8 cellular contexts compared by ENCODE assay signal in genomic region chr20:10217517-10218410, GRCh38. TPM values are rescaled to one million over a fixed set of nuclear protein-coding genes. Genes with fewer than 3 reads are reported as not detected.
DNase-seq lines count a peak whose midpoint lies in the region; ATAC-seq, FAIRE-seq and TF ChIP-seq lines count a peak whose summit lies in the region.

No MANE protein-coding gene starts in this region.

- POLR2A ChIA-PET in activated CD8-positive, alpha-beta T cell treated with anti-CD3 and anti-CD28 coated beads for 36 hours (lab: Charles Lee) = no interaction called here
- POLR2A ChIA-PET in activated CD8-positive, alpha-beta T cell treated with anti-CD3 and anti-CD28 coated beads, Interleukin-2, amount 10 ng/mL, durations not matched to agents 7 days and 5 days (lab: Charles Lee) = no interaction called here

- peak; percentile 71 for ATAC-seq in activated CD8-positive, alpha-beta T cell treated with anti-CD3 and anti-CD28 coated beads for 36 hours
- ATAC-seq in activated CD8-positive, alpha-beta T cell treated with anti-CD3 and anti-CD28 coated beads, Interleukin-2, amount 10 ng/mL, durations not matched to agents 7 days and 5 days = no peak
- no peak for ATAC-seq in HG03378 (IDR thresholded peaks at IDR 0.05; ENCODE audit: unreplicated experiment)

- H3K27me3 ChIP-seq in bronchial epithelial cell (ENCODE audit: control insufficient read depth, insufficient read depth, low read length) (peaks cover 5% of the 10 kb centered on the region), kidney epithelial cell (ENCODE audit: control insufficient read depth, insufficient read depth, low read length) (no peaks in the 10 kb centered on the region)

- H3K36me3 Mint-ChIP-seq in activated CD8-positive, alpha-beta T cell treated with anti-CD3 and anti-CD28 coated beads for 36 hours (ENCODE audit: low read depth) = peaks cover 7% of the 10 kb centered on the region
- H3K36me3 Mint-ChIP-seq in activated CD8-positive, alpha-beta T cell treated with anti-CD3 and anti-CD28 coated beads, Interleukin-2, amount 10 ng/mL, durations not matched to agents 7 days and 5 days (ENCODE audit: low read depth) = no peaks in the 10 kb centered on the region

- peaks cover 36% of the 10 kb centered on the region for H3K27me3 Mint-ChIP-seq in activated CD8-positive, alpha-beta T cell treated with anti-CD3 and anti-CD28 coated beads for 36 hours
- H3K27me3 Mint-ChIP-seq in activated CD8-positive, alpha-beta T cell treated with anti-CD3 and anti-CD28 coated beads, Interleukin-2, amount 10 ng/mL, durations not matched to agents 7 days and 5 days (ENCODE audit: low read depth) = peaks cover 16% of the 10 kb centered on the region

- peaks cover 13% of the 10 kb centered on the region for H3K4me1 Mint-ChIP-seq in activated CD8-positive, alpha-beta T cell treated with anti-CD3 and anti-CD28 coated beads for 36 hours (ENCODE audit: low read depth)
- H3K4me1 Mint-ChIP-seq in activated CD8-positive, alpha-beta T cell treated with anti-CD3 and anti-CD28 coated beads, Interleukin-2, amount 10 ng/mL, durations not matched to agents 7 days and 5 days (ENCODE audit: low read depth) = peaks cover 9% of the 10 kb centered on the region

- H3K4me3 ChIP-seq in bronchial epithelial cell (ENCODE audit: low read depth, low read length) (peak overlapping the region; percentile 34), kidney epithelial cell (ENCODE audit: low read depth, low read length) (peak overlapping the region; percentile 40)

- CTCF ChIA-PET in activated CD8-positive, alpha-beta T cell treated with anti-CD3 and anti-CD28 coated beads for 36 hours (lab: Charles Lee) = no interaction called here
- CTCF ChIA-PET in activated CD8-positive, alpha-beta T cell treated with anti-CD3 and anti-CD28 coated beads, Interleukin-2, amount 10 ng/mL, durations not matched to agents 7 days and 5 days (lab: Charles Lee) = no interaction called here

- peak; percentile 60 for DNase-seq in activated CD8-positive, alpha-beta T cell treated with anti-CD3 and anti-CD28 coated beads for 36 hours
- no peak for DNase-seq in activated CD8-positive, alpha-beta T cell treated with anti-CD3 and anti-CD28 coated beads, Interleukin-2, amount 10 ng/mL, durations not matched to agents 7 days and 5 days
- peak; percentile 82 for DNase-seq in NCI-H774 (lab: John Stamatoyannopoulos, UW)
- peak; percentile 75 for DNase-seq in bronchial epithelial cell (ENCODE audit: low read depth)
- DNase-seq in kidney epithelial cell (ENCODE audit: low read depth) = peak; percentile 85
- DNase-seq in stimulated activated CD4-positive, alpha-beta T cell treated with anti-CD3 and anti-CD28 coated beads, Interleukin-2, amount 100 ng/mL, for 4 hours (ENCODE audit: low read depth) = peak; percentile 1
- DNase-seq in LoVo (ENCODE audit: low spot score) = no peak

- H3K36me3 ChIP-seq in bronchial epithelial cell (ENCODE audit: control insufficient read depth, insufficient read depth, low read length) = no peaks in the 10 kb centered on the region
- H3K36me3 ChIP-seq in kidney epithelial cell (ENCODE audit: control insufficient read depth, insufficient read depth, low read length) = no peaks in the 10 kb centered on the region

- intact Hi-C loops in activated CD8-positive, alpha-beta T cell treated with anti-CD3 and anti-CD28 coated beads for 36 hours (cut with micrococcal nuclease) = no loop called here

- peak overlapping the region; percentile 37 for H3K4me3 Mint-ChIP-seq in activated CD8-positive, alpha-beta T cell treated with anti-CD3 and anti-CD28 coated beads for 36 hours
- H3K4me3 Mint-ChIP-seq in activated CD8-positive, alpha-beta T cell treated with anti-CD3 and anti-CD28 coated beads, Interleukin-2, amount 10 ng/mL, durations not matched to agents 7 days and 5 days = no peak overlapping the region

- H3K27ac Mint-ChIP-seq in activated CD8-positive, alpha-beta T cell treated with anti-CD3 and anti-CD28 coated beads for 36 hours = peak overlapping the region; percentile 74
- H3K27ac Mint-ChIP-seq in activated CD8-positive, alpha-beta T cell treated with anti-CD3 and anti-CD28 coated beads, Interleukin-2, amount 10 ng/mL, durations not matched to agents 7 days and 5 days = no peak overlapping the region

- FAIRE-seq in bronchial epithelial cell (lab: Jason Lieb, UNC) = no peak

- no peak for TF ChIP-seq CTCF in activated CD8-positive, alpha-beta T cell treated with anti-CD3 and anti-CD28 coated beads for 36 hours (IDR thresholded peaks at IDR 0.05)
- no peak for TF ChIP-seq CTCF in bronchial epithelial cell (IDR thresholded peaks at IDR 0.05; ENCODE audit: insufficient read depth, low read length, severe bottlenecking)
- TF ChIP-seq CTCF in kidney epithelial cell (IDR thresholded peaks at IDR 0.05; ENCODE audit: insufficient read depth, low read length, poor library complexity, severe bottlenecking) = no peak

- peaks cover 10% of the 10 kb centered on the region for H3K9me3 Mint-ChIP-seq in activated CD8-positive, alpha-beta T cell treated with anti-CD3 and anti-CD28 coated beads for 36 hours
- no peaks in the 10 kb centered on the region for H3K9me3 Mint-ChIP-seq in activated CD8-positive, alpha-beta T cell treated with anti-CD3 and anti-CD28 coated beads, Interleukin-2, amount 10 ng/mL, durations not matched to agents 7 days and 5 days (ENCODE audit: insufficient read depth)

RNA-seq across cellular contexts. Expression of gene SNAP25, which starts 0.9 kb away (rescaled TPM):
- total RNA-seq in activated CD8-positive, alpha-beta T cell treated with anti-CD3 and anti-CD28 coated beads for 36 hours = not detected
- total RNA-seq in activated CD8-positive, alpha-beta T cell treated with anti-CD3 and anti-CD28 coated beads, Interleukin-2, amount 10 ng/mL, durations not matched to agents 7 days and 5 days = not detected
- not detected in 2 replicates for total RNA-seq in bronchial epithelial cell
- 0.62 and 1.0 TPM in 2 replicates for total RNA-seq in kidney epithelial cell

Comparison
In these comparisons a context has a peak if more than half of its experiments do, and no peak if none do; other contexts are left out.
1. DNase-seq: peak in activated CD8-positive, alpha-beta T cell treated with anti-CD3 and anti-CD28 coated beads for 36 hours (single experiment), NCI-H774 (single experiment), bronchial epithelial cell (single experiment), kidney epithelial cell (single experiment) and stimulated activated CD4-positive, alpha-beta T cell treated with anti-CD3 and anti-CD28 coated beads, Interleukin-2, amount 100 ng/mL, for 4 hours (single experiment); none in activated CD8-positive, alpha-beta T cell treated with anti-CD3 and anti-CD28 coated beads, Interleukin-2, amount 10 ng/mL, durations not matched to agents 7 days and 5 days (single experiment) and LoVo (single experiment).